ENCODE assay signal across 27 cellular contexts in genomic region chr6:165677091-165677490, GRCh38. TPM values are rescaled to one million over a fixed set of nuclear protein-coding genes. Genes with fewer than 3 reads are reported as not detected.
"Had no signal": no experiment of that assay in that cellular context is flagged by ENCODE, and none has a peak within 500 bp of the region (broad histone marks: within the 10 kb centered on the region; RNA-seq: fewer than 3 reads in every experiment).

No MANE protein-coding gene starts in this region.

- H3K4me1 ChIP-seq: Peyer's patch had no signal

- ATAC-seq: activated CD8-positive, alpha-beta memory T cell treated with anti-CD3 and anti-CD28 coated beads, Interleukin-2, amount 10 ng/mL, durations not matched to agents 7 days and 5 days; activated naive CD4-positive, alpha-beta T cell treated with anti-CD3 and anti-CD28 coated beads, Interleukin-2, amount 50 U/mL, for 72 hours; activated naive CD8-positive, alpha-beta T cell treated with anti-CD3 and anti-CD28 coated beads, Interleukin-2, amount 50 U/mL, for 24 hours; T-helper 17 cell had no signal

- H3K9me3 ChIP-seq: Peyer's patch had no signal

- DNase-seq: activated CD4-positive, alpha-beta T cell treated with anti-CD3 and anti-CD28 coated beads, Interleukin-2, amount 10 ng/mL, durations not matched to agents 24 days and 14 days; activated CD4-positive, alpha-beta T cell treated with anti-CD3 and anti-CD28 coated beads, Interleukin-2, amount 50 U/mL, for 48 hours; activated CD4-positive, CD25-positive, alpha-beta regulatory T cell treated with anti-CD3 and anti-CD28 coated beads, Interleukin-2, amount 50 U/mL, for 72 hours; activated CD8-positive, alpha-beta memory T cell treated with anti-CD3 and anti-CD28 coated beads, Interleukin-2, amount 10 ng/mL, durations not matched to agents 7 days and 5 days; activated effector memory CD4-positive, alpha-beta T cell treated with anti-CD3 and anti-CD28 coated beads, Interleukin-2, amount 50 U/mL, for 16 hours; activated naive CD4-positive, alpha-beta T cell treated with Interleukin-2 at 50 U/mL for 16 hours; activated naive CD8-positive, alpha-beta T cell treated with anti-CD3 and anti-CD28 coated beads, Interleukin-2, amount 50 U/mL, for 24 hours; activated T-cell treated with anti-CD3 and anti-CD28 coated beads, Interleukin-2, amount 50 U/mL, for 24 hours; amniotic stem cell; cerebellar nuclear complex; NCI-H1092 treated with DMSO at 0.1 percent for 48 hours; NCI-H1417 treated with DMSO at 0.1 percent for 48 hours; NCI-H1694 treated with DMSO at 0.1 percent for 48 hours; NCI-H2029 treated with DMSO at 0.1 percent for 48 hours; NCI-H510A treated with DMSO at 0.1 percent for 48 hours; NCI-H69; NK-92 treated with Interleukin-12 subunit alpha and Interleukin-12 subunit beta, amount 100 ng/mL, for 24 hours; OCI-M1; Peyer's patch; SHP77 treated with DMSO at 0.1 percent for 48 hours; T-helper 17 cell; T-helper 9 cell had no signal

- H3K36me3 ChIP-seq: brain microvascular endothelial cell, cardiac muscle cell, Peyer's patch had no signal

- H3K27ac ChIP-seq: cardiac muscle cell, KMS-11, Peyer's patch, RWPE1 had no signal

- H3K4me3 ChIP-seq: cardiac muscle cell, Peyer's patch had no signal

- H3K9ac ChIP-seq: KMS-11 had no signal

- H3K27me3 ChIP-seq: brain microvascular endothelial cell, cardiac muscle cell, Peyer's patch had no signal

- H3K4me2 ChIP-seq: KMS-11 had no signal

RNA-seq across cellular contexts. Expression of gene PDE10A, which starts 14.1 kb away (rescaled TPM):
- total RNA-seq: activated CD4-positive, alpha-beta T cell treated with anti-CD3 and anti-CD28 coated beads, Interleukin-2, amount 10 ng/mL, durations not matched to agents 24 days and 14 days; activated CD8-positive, alpha-beta memory T cell treated with anti-CD3 and anti-CD28 coated beads, Interleukin-2, amount 10 ng/mL, durations not matched to agents 7 days and 5 days; activated naive CD4-positive, alpha-beta T cell treated with anti-CD3 and anti-CD28 coated beads, Interleukin-2, amount 50 U/mL, for 72 hours had no signal
